Comparison of ENCODE assay signal across 19 cellular contexts in genomic region chr15:58873267-58873666, GRCh38.
DNase-seq lines count a peak whose midpoint lies in the region; ATAC-seq and TF ChIP-seq lines count a peak whose summit lies in the region.
"Had no signal": no experiment of that assay in that cellular context is flagged by ENCODE, and none has a peak within 500 bp of the region (broad histone marks: within the 10 kb centered on the region; RNA-seq: fewer than 3 reads in every experiment).

No MANE protein-coding gene starts in this region.

- no peak for TF ChIP-seq POLR2A in NB4 (IDR thresholded peaks at IDR 0.05; ENCODE audit: extremely low read depth, insufficient read length)

- no peaks in the 10 kb centered on the region for H3K27me3 Mint-ChIP-seq in stimulated activated naive CD8-positive, alpha-beta T cell treated with anti-CD3 and anti-CD28 coated beads, Interleukin-15, amount 100 ng/mL, for 72 hours

- H3K4me3 ChIP-seq in NB4 (ENCODE audit: low read depth, low read length) (no peak overlapping the region), cardiac fibroblast (replicated peaks in 1 of 2; ENCODE audit: low read depth in 2 of 2, low read length in 2 of 2) (no peak overlapping the region), aorta (ENCODE audit: low read length in 2 of 2) (no peak overlapping the region)
- H3K4me3 ChIP-seq: transverse colon had no signal

- 82 to 86% methylated on average over 1 of the region's 1 CpG for WGBS in aorta, 2 donors

- no peak overlapping the region for H3K4me3 Mint-ChIP-seq in stimulated activated naive CD8-positive, alpha-beta T cell treated with anti-CD3 and anti-CD28 coated beads, Interleukin-15, amount 100 ng/mL, for 72 hours
- H3K4me3 Mint-ChIP-seq: activated CD8-positive, alpha-beta T cell treated with anti-CD3 and anti-CD28 coated beads, Interleukin-2, amount 10 ng/mL, durations not matched to agents 7 days and 5 days; neural crest cell had no signal

- ATAC-seq in stimulated activated naive CD8-positive, alpha-beta T cell treated with anti-CD3 and anti-CD28 coated beads, Interleukin-15, Interleukin-2, amounts not matched to agents 100 U/mL and 50 U/mL, for 24 hours, result peak; percentile 52
- no peak for ATAC-seq in stimulated activated naive CD8-positive, alpha-beta T cell treated with anti-CD3 and anti-CD28 coated beads, Interleukin-15, amount 100 ng/mL, for 72 hours
- ATAC-seq in HG03565 (IDR thresholded peaks at IDR 0.05; ENCODE audit: unreplicated experiment) (no peak), aorta (ENCODE audit: low FRiP score) (no peak)
- ATAC-seq: activated CD8-positive, alpha-beta T cell treated with anti-CD3 and anti-CD28 coated beads, Interleukin-2, amount 10 ng/mL, durations not matched to agents 7 days and 5 days; HepG2 had no signal

- no peak overlapping the region for H3K27ac Mint-ChIP-seq in stimulated activated naive CD8-positive, alpha-beta T cell treated with anti-CD3 and anti-CD28 coated beads, Interleukin-15, amount 100 ng/mL, for 72 hours
- H3K27ac Mint-ChIP-seq: activated CD8-positive, alpha-beta T cell treated with anti-CD3 and anti-CD28 coated beads, Interleukin-2, amount 10 ng/mL, durations not matched to agents 7 days and 5 days had no signal

- no peaks in the 10 kb centered on the region for H3K36me3 ChIP-seq in aorta (ENCODE audit: control insufficient read depth in 1 of 2, insufficient read depth in 2 of 2, low read length in 1 of 2)

- no peaks in the 10 kb centered on the region for H3K9me3 ChIP-seq in aorta (ENCODE audit: control insufficient read depth, low read length)
- H3K9me3 ChIP-seq: transverse colon had no signal

- no peaks in the 10 kb centered on the region for H3K27me3 ChIP-seq in aorta (ENCODE audit: control insufficient read depth in 1 of 2, insufficient read depth in 2 of 2, low read length in 1 of 2)
- H3K27me3 ChIP-seq: transverse colon had no signal

- H3K27ac ChIP-seq in aorta (ENCODE audit: low read depth in 1 of 2, low read length in 2 of 2), result no peak overlapping the region
- H3K27ac ChIP-seq: transverse colon had no signal

- intact Hi-C loops in aorta (cut with DNase I), result no loop called here

- H3K9me3 Mint-ChIP-seq in stimulated activated naive CD8-positive, alpha-beta T cell treated with anti-CD3 and anti-CD28 coated beads, Interleukin-15, amount 100 ng/mL, for 72 hours, result no peaks in the 10 kb centered on the region
- H3K9me3 Mint-ChIP-seq: neural crest cell had no signal

- DNase-seq in stimulated activated naive CD8-positive, alpha-beta T cell treated with anti-CD3 and anti-CD28 coated beads, Interleukin-15, Interleukin-2, amounts not matched to agents 100 U/mL and 50 U/mL, for 24 hours, result no peak
- DNase-seq in stimulated activated naive CD8-positive, alpha-beta T cell treated with anti-CD3 and anti-CD28 coated beads, Interleukin-15, amount 100 ng/mL, for 72 hours, result no peak
- DNase-seq in NB4 (ENCODE audit: low read depth) (peak; percentile 53), cardiac fibroblast (ENCODE audit: low read depth in 2 of 2) (peak; percentile 45 to 80), stromal cell of bone marrow (ENCODE audit: low read depth) (peak; percentile 77), aorta (no peak), DMS79 (lab: John Stamatoyannopoulos, UW) (no peak)
- DNase-seq: activated CD8-positive, alpha-beta T cell treated with anti-CD3 and anti-CD28 coated beads, Interleukin-2, amount 10 ng/mL, durations not matched to agents 7 days and 5 days; activated gamma-delta T cell; foreskin melanocyte; GOT3; NCI-H2227 treated with DMSO at 0.1 percent for 48 hours; retina; stimulated activated CD4-positive, alpha-beta T cell treated with anti-CD3 and anti-CD28 coated beads, Interleukin-2, amount 100 ng/mL, for 48 hours; stimulated activated CD8-positive, alpha-beta memory T cell treated with anti-CD3 and anti-CD28 coated beads, Interleukin-4, amount 100 ng/mL, for 48 hours; transverse colon had no signal

- no peaks in the 10 kb centered on the region for H3K4me1 ChIP-seq in aorta (ENCODE audit: control insufficient read depth in 1 of 2, insufficient read depth in 2 of 2, low read length in 2 of 2)
- H3K4me1 ChIP-seq: transverse colon had no signal

- H3K4me1 Mint-ChIP-seq in stimulated activated naive CD8-positive, alpha-beta T cell treated with anti-CD3 and anti-CD28 coated beads, Interleukin-15, amount 100 ng/mL, for 72 hours, result no peaks in the 10 kb centered on the region
- H3K4me1 Mint-ChIP-seq: neural crest cell had no signal

- TF ChIP-seq CTCF in NB4 (IDR thresholded peaks at IDR 0.05; ENCODE audit: low read depth, low read length) (no peak), cardiac fibroblast (IDR thresholded peaks at IDR 0.05; ENCODE audit: low read depth, low read length) (no peak)

Comparison
In these comparisons a context has a peak if more than half of its experiments do, and no peak if none do; other contexts are left out.
1. DNase-seq: peak in NB4 (single experiment), cardiac fibroblast (2 of 2) and stromal cell of bone marrow (single experiment); none in stimulated activated naive CD8-positive, alpha-beta T cell treated with anti-CD3 and anti-CD28 coated beads, Interleukin-15, Interleukin-2, amounts not matched to agents 100 U/mL and 50 U/mL, for 24 hours (single experiment), stimulated activated naive CD8-positive, alpha-beta T cell treated with anti-CD3 and anti-CD28 coated beads, Interleukin-15, amount 100 ng/mL, for 72 hours (0 of 2), aorta (0 of 2) and DMS79 (single experiment).